In the genomic region with DNA sequence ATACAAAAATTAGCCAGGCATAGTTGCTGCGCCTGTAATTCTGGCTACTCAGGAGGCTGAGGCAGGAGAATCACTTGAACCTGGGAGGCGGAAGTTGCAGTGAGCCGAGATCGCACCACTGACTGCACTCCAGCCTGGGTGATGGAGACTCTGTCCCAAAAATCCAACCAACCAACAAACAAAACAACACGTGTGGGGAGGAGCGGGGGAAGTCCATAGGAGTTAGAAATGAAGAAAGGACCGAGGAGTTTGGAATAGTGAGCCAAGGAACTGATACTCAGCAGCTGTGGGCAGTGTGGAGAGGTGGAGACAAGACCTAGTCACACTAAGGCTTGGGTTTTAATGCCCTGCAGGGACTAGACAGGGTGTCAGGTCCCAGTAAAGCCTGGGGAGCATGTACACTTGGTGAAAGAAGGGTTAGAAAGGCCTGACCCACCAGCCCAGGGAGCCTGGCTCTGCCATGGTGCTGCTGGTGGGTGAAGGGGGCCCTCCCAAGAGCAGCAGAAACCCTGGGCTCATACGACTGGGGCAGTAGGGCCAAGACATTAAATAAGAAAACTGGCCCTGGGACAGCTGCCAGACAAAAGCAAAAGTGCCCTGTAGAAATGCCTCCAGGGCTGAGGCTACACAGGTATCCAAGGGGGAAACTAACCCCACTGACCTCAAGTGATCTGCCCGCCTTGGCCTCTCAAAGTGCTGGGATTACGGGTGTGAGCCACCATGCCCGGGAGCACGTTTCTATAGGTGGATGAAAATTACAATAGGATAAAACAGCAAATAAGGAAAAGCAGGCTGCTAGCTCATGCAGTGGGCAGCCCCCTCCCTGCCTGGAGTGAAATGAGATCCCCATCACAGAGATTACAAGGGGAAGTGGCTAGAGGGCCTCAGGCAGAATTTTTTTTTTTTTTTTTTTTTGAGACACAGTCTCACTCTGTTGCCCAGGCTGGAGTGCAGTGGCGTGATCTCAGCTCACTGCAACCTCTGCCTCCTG, we compare ENCODE assay signal across 13 cellular contexts. TPM values are rescaled to one million over a fixed set of nuclear protein-coding genes. Genes with fewer than 3 reads are reported as not detected.
DNase-seq lines count a peak whose midpoint lies in the region; ATAC-seq and TF ChIP-seq lines count a peak whose summit lies in the region.
"Had no signal": no experiment of that assay in that cellular context is flagged by ENCODE, and none has a peak within 500 bp of the region (broad histone marks: within the 10 kb centered on the region; RNA-seq: fewer than 3 reads in every experiment).

No MANE protein-coding gene starts in this region.

- H3K27ac Mint-ChIP-seq in CD8-positive, alpha-beta T cell: peak overlapping the region; percentile 18
- peak overlapping the region; percentile 97 for H3K27ac Mint-ChIP-seq in neural crest cell (ENCODE audit: unreplicated experiment)
- no peak overlapping the region for H3K27ac Mint-ChIP-seq in endodermal cell
- no peak overlapping the region for H3K27ac Mint-ChIP-seq in MCF 10A (ENCODE audit: low read depth, unreplicated experiment)

- H3K9me3 ChIP-seq in CD8-positive, alpha-beta T cell (ENCODE audit: low read length): no peaks in the 10 kb centered on the region
- no peaks in the 10 kb centered on the region for H3K9me3 ChIP-seq in adipocyte (ENCODE audit: control insufficient read depth, low read length)
- no peaks in the 10 kb centered on the region for H3K9me3 ChIP-seq in endodermal cell (ENCODE audit: control insufficient read depth, low read length)

- no peaks in the 10 kb centered on the region for H3K4me1 Mint-ChIP-seq in CD8-positive, alpha-beta T cell (ENCODE audit: low read depth)
- H3K4me1 Mint-ChIP-seq in neural crest cell: peaks cover 36% of the 10 kb centered on the region
- H3K4me1 Mint-ChIP-seq in endodermal cell: no peaks in the 10 kb centered on the region
- H3K4me1 Mint-ChIP-seq in MCF 10A (ENCODE audit: insufficient read depth, unreplicated experiment): no peaks in the 10 kb centered on the region
- H3K4me1 Mint-ChIP-seq: CD8-positive, alpha-beta memory T cell had no signal

- DNase-seq in CD8-positive, alpha-beta T cell: no peak
- DNase-seq in HL-60 (ENCODE audit: low read depth in 1 of 2, low spot score in 1 of 2): peak in 1 of 2 experiments; percentile 55
- peak; percentile 54 for DNase-seq in adipocyte (ENCODE audit: low read depth)
- DNase-seq in neural crest cell (ENCODE audit: low read depth, low spot score): no peak
- no peak for DNase-seq in NCI-H1930 (lab: John Stamatoyannopoulos, UW)
- no peak for DNase-seq in endodermal cell
- DNase-seq in MCF 10A (ENCODE audit: unreplicated experiment): no peak
- DNase-seq: CD8-positive, alpha-beta memory T cell; HCEC 1CT; NCI-H2029 treated with DMSO at 0.1 percent for 48 hours had no signal

- intact Hi-C loops in CD8-positive, alpha-beta T cell (cut with DNase I, micrococcal nuclease): no loop called here
- intact Hi-C loops in MCF 10A (cut with micrococcal nuclease): no loop called here

- peak overlapping the region; percentile 71 for H3K9ac ChIP-seq in adipocyte (ENCODE audit: low read length)
- H3K9ac ChIP-seq in endodermal cell (ENCODE audit: extremely low read depth, low read length, poor library complexity, severe bottlenecking): no peak overlapping the region
- H3K9ac ChIP-seq: parathyroid adenoma had no signal

- TF ChIP-seq CTCF in CD8-positive, alpha-beta T cell (IDR thresholded peaks at IDR 0.05): no peak
- no peak for TF ChIP-seq CTCF in HL-60 (IDR thresholded peaks at IDR 0.05; ENCODE audit: insufficient read depth, low read length)
- no peak for TF ChIP-seq CTCF in neural crest cell (conservative IDR thresholded peaks at IDR 0.05)
- TF ChIP-seq CTCF in endodermal cell (conservative IDR thresholded peaks at IDR 0.05): no peak
- no peak for TF ChIP-seq CTCF in MCF 10A (IDR thresholded peaks at IDR 0.05; ENCODE audit: unreplicated experiment)

- H3K9me3 Mint-ChIP-seq in CD8-positive, alpha-beta T cell: no peaks in the 10 kb centered on the region
- H3K9me3 Mint-ChIP-seq in neural crest cell (no peaks in the 10 kb centered on the region), endodermal cell (no peaks in the 10 kb centered on the region), MCF 10A (ENCODE audit: unreplicated experiment) (no peaks in the 10 kb centered on the region)
- H3K9me3 Mint-ChIP-seq: CD8-positive, alpha-beta memory T cell; T-cell had no signal

- no peaks in the 10 kb centered on the region for H3K27me3 Mint-ChIP-seq in CD8-positive, alpha-beta T cell (ENCODE audit: low read depth)
- H3K27me3 Mint-ChIP-seq in neural crest cell (ENCODE audit: low read depth) (no peaks in the 10 kb centered on the region), endodermal cell (ENCODE audit: insufficient read depth) (no peaks in the 10 kb centered on the region), MCF 10A (ENCODE audit: insufficient read depth, unreplicated experiment) (no peaks in the 10 kb centered on the region)
- H3K27me3 Mint-ChIP-seq: T-cell had no signal

- BruUV-seq in MCF 10A (replicated peaks; lab: Mats Ljungman, UMichigan): no TSS peak

- H3K27ac ChIP-seq in CD8-positive, alpha-beta T cell (ENCODE audit: low read depth, low read length): no peak overlapping the region
- H3K27ac ChIP-seq in HL-60 (replicated peaks) (peak overlapping the region; percentile 48), endodermal cell (ENCODE audit: low read depth, low read length) (no peak overlapping the region)
- H3K27ac ChIP-seq: parathyroid adenoma had no signal

- no peaks in the 10 kb centered on the region for H3K27me3 ChIP-seq in CD8-positive, alpha-beta T cell (ENCODE audit: insufficient read depth, low read length)
- no peaks in the 10 kb centered on the region for H3K27me3 ChIP-seq in HL-60 (ENCODE audit: insufficient read depth, poor library complexity, severe bottlenecking)
- H3K27me3 ChIP-seq in adipocyte (replicated peaks; ENCODE audit: control insufficient read depth, insufficient read depth, low read length): no peaks in the 10 kb centered on the region
- no peaks in the 10 kb centered on the region for H3K27me3 ChIP-seq in endodermal cell (ENCODE audit: control insufficient read depth, insufficient read depth, low read length, poor library complexity, severe bottlenecking)

- CTCF ChIA-PET in CD8-positive, alpha-beta T cell (lab: Charles Lee): no interaction called here
- CTCF ChIA-PET in MCF 10A (lab: Yijun Ruan, JAX): no interaction called here

- H3K4me1 ChIP-seq in CD8-positive, alpha-beta T cell (ENCODE audit: insufficient read depth, low read length): no peaks in the 10 kb centered on the region
- H3K4me1 ChIP-seq in adipocyte (ENCODE audit: control insufficient read depth, insufficient read depth, low read length): peaks cover 97% of the 10 kb centered on the region
- no peaks in the 10 kb centered on the region for H3K4me1 ChIP-seq in endodermal cell (ENCODE audit: control insufficient read depth, insufficient read depth, low read length)
- H3K4me1 ChIP-seq: parathyroid adenoma had no signal

- ATAC-seq in CD8-positive, alpha-beta T cell: no peak
- ATAC-seq: T-cell had no signal

- POLR2A ChIA-PET in CD8-positive, alpha-beta T cell (lab: Charles Lee): no interaction called here
- POLR2A ChIA-PET in MCF 10A (lab: Yijun Ruan, JAX): interaction anchor here (1.2 kb wide), 1 partner anchor 11 kb away, joined by 3 read pairs; no protein-coding TSS in a partner anchor

- H3K4me3 Mint-ChIP-seq in CD8-positive, alpha-beta T cell: no peak overlapping the region
- H3K4me3 Mint-ChIP-seq in neural crest cell (peak overlapping the region; percentile 29), endodermal cell (no peak overlapping the region), MCF 10A (ENCODE audit: unreplicated experiment) (no peak overlapping the region)
- H3K4me3 Mint-ChIP-seq: CD8-positive, alpha-beta memory T cell; T-cell had no signal

- H3K36me3 ChIP-seq in CD8-positive, alpha-beta T cell (ENCODE audit: insufficient read depth, low read length): peaks cover 61% of the 10 kb centered on the region
- peaks cover 65% of the 10 kb centered on the region for H3K36me3 ChIP-seq in adipocyte (ENCODE audit: control insufficient read depth, insufficient read depth, low read length, severe bottlenecking)
- H3K36me3 ChIP-seq in endodermal cell (ENCODE audit: control insufficient read depth, insufficient read depth, low read length): peaks cover 86% of the 10 kb centered on the region

- WGBS in endodermal cell (ENCODE audit: insufficient coverage in 1 of 2, insufficient read length in 1 of 2), 2 experiments: 88 to 95% methylated on average over 6 to 13 of the region's 13 CpGs

- H3K4me3 ChIP-seq in CD8-positive, alpha-beta T cell (ENCODE audit: low read depth, low read length): no peak overlapping the region
- H3K4me3 ChIP-seq in HL-60 (replicated peaks; ENCODE audit: insufficient read depth, low read length) (no peak overlapping the region), adipocyte (ENCODE audit: low read length) (no peak overlapping the region), endodermal cell (ENCODE audit: low read length) (no peak overlapping the region)
- H3K4me3 ChIP-seq: lung had no signal

- H3K36me3 Mint-ChIP-seq in CD8-positive, alpha-beta T cell: peaks cover 94% of the 10 kb centered on the region
- H3K36me3 Mint-ChIP-seq in neural crest cell (ENCODE audit: low read depth): peaks cover 31% of the 10 kb centered on the region
- H3K36me3 Mint-ChIP-seq in endodermal cell (ENCODE audit: low read depth): peaks cover 70% of the 10 kb centered on the region
- peaks cover 75% of the 10 kb centered on the region for H3K36me3 Mint-ChIP-seq in MCF 10A (ENCODE audit: insufficient read depth, unreplicated experiment)

RNA-seq across cellular contexts. Expression of a gene that starts 58.0 kb away (rescaled TPM):
- under 1 TPM; 0.19 to 0.54 TPM for total RNA-seq in CD8-positive, alpha-beta T cell
- total RNA-seq in neural crest cell: 0.55 and 0.77 TPM in 2 replicates
- under 1 TPM; 0.37 to 0.49 TPM for total RNA-seq in endodermal cell
- 0.78 TPM for polyA plus RNA-seq in endodermal cell (2013, experiment 1 of 2)
- polyA plus RNA-seq in endodermal cell (2013, experiment 2 of 2): 0.62 TPM
- total RNA-seq in MCF 10A (2022): 0.07 and 0.27 TPM in 2 replicates

RNA-seq across cellular contexts. Expression of a gene that starts 58.1 kb away (rescaled TPM):
- total RNA-seq in CD8-positive, alpha-beta T cell: 10 to 100 TPM; 23.6 to 24.3 TPM
- total RNA-seq in neural crest cell (78.8 and 84.5 TPM in 2 replicates), endodermal cell (10 to 100 TPM; 60.8 to 71.3 TPM), MCF 10A (2022) (94.6 and 115 TPM in 2 replicates)
- 43.8 TPM for polyA plus RNA-seq in endodermal cell (2013, experiment 1 of 2)
- 41.5 TPM for polyA plus RNA-seq in endodermal cell (2013, experiment 2 of 2)

Comparison
In these comparisons a context has a peak if more than half of its experiments do, and no peak if none do; other contexts are left out.
1. H3K27ac Mint-ChIP-seq: peak in CD8-positive, alpha-beta T cell (single experiment) and neural crest cell (single experiment); none in endodermal cell (single experiment) and MCF 10A (single experiment).